In genomic region chr19:14661372-14661924, GRCh38 we compare ENCODE assay signal across 24 cellular contexts. TPM values are rescaled to one million over a fixed set of nuclear protein-coding genes. Genes with fewer than 3 reads are reported as not detected.
DNase-seq lines count a peak whose midpoint lies in the region; ATAC-seq and TF ChIP-seq lines count a peak whose summit lies in the region.
"Had no signal": no experiment of that assay in that cellular context is flagged by ENCODE, and none has a peak within 500 bp of the region (broad histone marks: within the 10 kb centered on the region; RNA-seq: fewer than 3 reads in every experiment).

No MANE protein-coding gene starts in this region.

- peak overlapping the region; percentile 38 for H3K4me2 ChIP-seq in OCI-LY3 (ENCODE audit: low read length)

- no peak overlapping the region for H3K27ac ChIP-seq in left ventricle myocardium inferior (replicated peaks)
- H3K27ac ChIP-seq in OCI-LY3 (ENCODE audit: low read length) = no peak overlapping the region
- H3K27ac ChIP-seq in caudate nucleus (ENCODE audit: low read depth, low read length) = no peak overlapping the region
- H3K27ac ChIP-seq: breast epithelium, skin epidermis had no signal

- TF ChIP-seq CTCF in left ventricle myocardium inferior (IDR thresholded peaks at IDR 0.05; ENCODE audit: borderline replicate concordance) (no peak), OCI-LY3 (IDR thresholded peaks at IDR 0.05; ENCODE audit: low read depth, low read length) (no peak), GM10266 (IDR thresholded peaks at IDR 0.05; ENCODE audit: control insufficient read depth, insufficient read depth, low read depth, missing control alignments) (no peak)

- no peak overlapping the region for H3K9ac ChIP-seq in OCI-LY3 (ENCODE audit: low read length)

- H4K20me1 ChIP-seq in OCI-LY3 (ENCODE audit: insufficient read depth, low read length) = no peaks in the 10 kb centered on the region

- peak overlapping the region; percentile 47; the same call in 1 of the 2 replicates for H2AFZ ChIP-seq in OCI-LY3 (ENCODE audit: low read depth, low read length)

- no peaks in the 10 kb centered on the region for H3K36me3 ChIP-seq in left ventricle myocardium inferior
- no peaks in the 10 kb centered on the region for H3K36me3 ChIP-seq in OCI-LY3 (replicated peaks; ENCODE audit: low read depth, low read length)
- H3K36me3 ChIP-seq: adrenal gland, breast epithelium had no signal

- no peaks in the 10 kb centered on the region for H3K4me1 Mint-ChIP-seq in activated naive CD8-positive, alpha-beta T cell treated with anti-CD3 and anti-CD28 coated beads for 36 hours
- H3K4me1 Mint-ChIP-seq: activated CD4-positive, alpha-beta T cell treated with anti-CD3 and anti-CD28 coated beads for 36 hours; nephron progenitor cell had no signal

- H3K36me3 Mint-ChIP-seq in activated naive CD8-positive, alpha-beta T cell treated with anti-CD3 and anti-CD28 coated beads for 36 hours = no peaks in the 10 kb centered on the region
- H3K36me3 Mint-ChIP-seq: CD8-positive, alpha-beta memory T cell had no signal

- intact Hi-C loops in left ventricle myocardium superior (cut with micrococcal nuclease) (no loop called here), left ventricle myocardium inferior (cut with micrococcal nuclease) (no loop called here)

- DNase-seq in left ventricle myocardium superior (no peak), left ventricle myocardium inferior (no peak), inferior parietal cortex (ENCODE audit: extremely low spot score) (peak; percentile 5), caudate nucleus (lab: John Stamatoyannopoulos, UW) (no peak), cerebellar nuclear complex (lab: John Stamatoyannopoulos, UW) (no peak), GM10266 (ENCODE audit: extremely low spot score) (no peak)
- DNase-seq in activated naive CD8-positive, alpha-beta T cell treated with anti-CD3 and anti-CD28 coated beads for 36 hours = no peak
- DNase-seq: activated CD4-positive, alpha-beta T cell treated with anti-CD3 and anti-CD28 coated beads for 36 hours; activated gamma-delta T cell; CD8-positive, alpha-beta memory T cell; foreskin fibroblast; kidney glomerular epithelial cell; NCI-H1092 treated with DMSO at 0.1 percent for 48 hours; NCI-H2107; NCI-H510A; nephron progenitor cell; stimulated activated CD4-positive, alpha-beta T cell treated with anti-CD3 and anti-CD28 coated beads, Interleukin-4, amount 100 ng/mL, for 24 hours had no signal

- H3K27ac Mint-ChIP-seq in activated naive CD8-positive, alpha-beta T cell treated with anti-CD3 and anti-CD28 coated beads for 36 hours = no peak overlapping the region
- H3K27ac Mint-ChIP-seq: activated CD4-positive, alpha-beta T cell treated with anti-CD3 and anti-CD28 coated beads for 36 hours; nephron progenitor cell had no signal

- peaks cover 44% of the 10 kb centered on the region for H3K27me3 ChIP-seq in left ventricle myocardium inferior (ENCODE audit: low read depth)
- H3K27me3 ChIP-seq in OCI-LY3 (ENCODE audit: low read depth, low read length) = peaks cover 3% of the 10 kb centered on the region; the same call in 1 of the 2 replicates
- H3K27me3 ChIP-seq: adrenal gland, breast epithelium had no signal

- H3K9me3 ChIP-seq in left ventricle myocardium inferior (replicated peaks) = no peaks in the 10 kb centered on the region
- no peaks in the 10 kb centered on the region for H3K9me3 ChIP-seq in OCI-LY3 (ENCODE audit: insufficient read depth, low read length)
- H3K9me3 ChIP-seq: adrenal gland, breast epithelium had no signal

- H3K9me3 Mint-ChIP-seq in activated naive CD8-positive, alpha-beta T cell treated with anti-CD3 and anti-CD28 coated beads for 36 hours = no peaks in the 10 kb centered on the region
- H3K9me3 Mint-ChIP-seq: CD8-positive, alpha-beta memory T cell had no signal

- H3K79me2 ChIP-seq in OCI-LY3 (ENCODE audit: low read length) = no peaks in the 10 kb centered on the region

- ATAC-seq in left ventricle myocardium superior = peak; percentile 30
- ATAC-seq: activated CD4-positive, alpha-beta T cell treated with anti-CD3 and anti-CD28 coated beads for 36 hours had no signal

- H3K4me3 Mint-ChIP-seq in activated naive CD8-positive, alpha-beta T cell treated with anti-CD3 and anti-CD28 coated beads for 36 hours = no peak overlapping the region
- H3K4me3 Mint-ChIP-seq: activated CD4-positive, alpha-beta T cell treated with anti-CD3 and anti-CD28 coated beads for 36 hours; CD8-positive, alpha-beta memory T cell; nephron progenitor cell had no signal

- peaks cover 14% of the 10 kb centered on the region for H3K27me3 Mint-ChIP-seq in activated naive CD8-positive, alpha-beta T cell treated with anti-CD3 and anti-CD28 coated beads for 36 hours

- H3K4me3 ChIP-seq in left ventricle myocardium inferior (no peak overlapping the region), OCI-LY3 (ENCODE audit: low read length) (no peak overlapping the region)
- H3K4me3 ChIP-seq: adrenal gland, breast epithelium, skin epidermis had no signal

- H3K4me1 ChIP-seq in left ventricle myocardium inferior = no peaks in the 10 kb centered on the region
- H3K4me1 ChIP-seq in OCI-LY3 (ENCODE audit: low read length) = peaks cover 15% of the 10 kb centered on the region
- H3K4me1 ChIP-seq: adrenal gland, breast epithelium had no signal

RNA-seq across cellular contexts. Expression of gene ADGRE3, which starts 13.2 kb away (rescaled TPM):
- total RNA-seq in left ventricle myocardium superior (not detected), left ventricle myocardium inferior (not detected)
- total RNA-seq in activated naive CD8-positive, alpha-beta T cell treated with anti-CD3 and anti-CD28 coated beads for 36 hours = not detected
- total RNA-seq: CD8-positive, alpha-beta memory T cell; dermis microvascular lymphatic vessel endothelial cell; OCI-LY7; SK-MEL-5 had no signal

RNA-seq across cellular contexts. Expression of gene ZNF333, which starts 28.4 kb away (rescaled TPM):
- total RNA-seq in left ventricle myocardium superior = 7.3 TPM
- total RNA-seq in left ventricle myocardium inferior = 6.5 TPM
- 1 to 10 TPM; 6.4 to 7.1 TPM for total RNA-seq in activated naive CD8-positive, alpha-beta T cell treated with anti-CD3 and anti-CD28 coated beads for 36 hours
